Comparison of ENCODE assay signal across 8 cellular contexts in the genomic region with DNA sequence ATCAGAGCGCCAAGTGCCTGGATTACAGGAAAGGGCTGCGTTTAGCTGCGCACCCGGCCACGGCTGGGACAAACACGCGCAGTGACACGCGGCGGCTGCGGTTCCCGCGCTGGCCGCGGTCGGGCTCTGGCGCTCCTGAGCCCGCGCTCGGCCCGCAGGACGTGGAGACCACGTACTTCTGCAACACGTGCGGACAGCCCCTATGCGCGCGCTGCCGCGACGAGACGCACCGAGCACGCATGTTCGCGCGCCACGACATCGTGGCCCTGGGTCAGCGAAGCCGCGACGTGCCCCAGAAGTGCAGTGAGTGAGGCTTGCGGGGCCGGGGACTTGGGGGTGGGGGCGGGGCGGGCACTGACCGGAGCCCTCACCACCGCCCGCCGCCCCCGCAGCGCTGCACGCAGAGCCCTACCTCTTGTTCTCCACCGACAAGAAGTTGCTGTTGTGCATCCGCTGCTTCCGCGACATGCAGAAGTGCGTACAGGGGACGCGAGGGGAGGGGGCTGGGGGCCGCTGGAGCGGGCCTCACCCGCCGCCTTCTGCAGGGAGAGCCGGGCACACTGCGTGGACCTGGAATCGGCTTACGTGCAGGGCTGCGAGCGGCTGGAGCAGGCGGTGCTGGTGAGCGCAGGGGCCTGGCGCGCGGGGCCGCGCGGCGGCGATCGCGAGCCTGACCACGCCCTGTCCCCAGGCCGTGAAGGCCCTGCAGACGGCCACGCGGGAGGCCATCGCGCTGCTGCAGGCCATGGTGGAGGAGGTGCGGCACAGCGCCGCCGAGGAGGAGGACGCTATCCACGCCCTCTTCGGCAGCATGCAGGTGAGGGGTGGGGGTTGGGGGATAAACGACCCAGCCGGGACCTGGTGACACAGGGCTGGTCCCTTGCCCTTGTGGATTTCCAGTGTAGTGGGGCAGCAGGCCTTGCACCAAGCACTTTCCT. TPM values are rescaled to one million over a fixed set of nuclear protein-coding genes. Genes with fewer than 3 reads are reported as not detected.
DNase-seq lines count a peak whose midpoint lies in the region; ATAC-seq and TF ChIP-seq lines count a peak whose summit lies in the region.

No MANE protein-coding gene starts in this region.

- H3K23ac ChIP-seq in H9 (ENCODE audit: insufficient read length, low read depth, low read length): no peak overlapping the region

- ATAC-seq in GM21717 (IDR thresholded peaks at IDR 0.05; ENCODE audit: unreplicated experiment): no peak

- H2BK20ac ChIP-seq in H9 (ENCODE audit: low read depth, low read length, poor library complexity, severe bottlenecking): no peak overlapping the region

- H3K4me1 ChIP-seq in H9 (ENCODE audit: insufficient read depth, low read length): no peaks in the 10 kb centered on the region
- peaks cover 3% of the 10 kb centered on the region for H3K4me1 ChIP-seq in fibroblast of lung (ENCODE audit: control insufficient read depth, extremely low read depth, insufficient read depth, low read length)
- H3K4me1 ChIP-seq in neural progenitor cell: peaks cover 14% of the 10 kb centered on the region

- H3K18ac ChIP-seq in H9 (ENCODE audit: insufficient read length, low read depth, low read length): no peak overlapping the region

- TF ChIP-seq CTCF in AG09309 (IDR thresholded peaks at IDR 0.05; ENCODE audit: control insufficient read depth, insufficient read depth, low read depth, low read length, missing control alignments) (peak; percentile 25), H9 (conservative IDR thresholded peaks at IDR 0.05) (peak; percentile 51), WI38 (IDR thresholded peaks at IDR 0.05; ENCODE audit: low read depth, low read length) (peak; percentile 58), fibroblast of lung (conservative IDR thresholded peaks at IDR 0.05 in 1 of 2, IDR thresholded peaks at IDR 0.05 in 1 of 2; ENCODE audit: low read depth in 1 of 2, low read length in 2 of 2) (peak; percentile 37 to 49), neural progenitor cell (IDR thresholded peaks at IDR 0.05) (peak; percentile 49)

- H3F3A ChIP-seq in neural progenitor cell (ENCODE audit: low read depth): peaks cover 44% of the 10 kb centered on the region

- H3K4me3 ChIP-seq in AG09309 (ENCODE audit: control insufficient read depth, low read depth, low read length) (peak overlapping the region; percentile 37), WI38 (ENCODE audit: low read depth, low read length) (0 out of 2 replicates have a peak overlapping the region, but pooled peaks have one; percentile 5), fibroblast of lung (replicated peaks in 1 of 4; ENCODE audit: control extremely low read depth in 1 of 4, insufficient read depth in 1 of 4, low read depth in 3 of 4, low read length in 4 of 4) (peak overlapping the region in 3 of 4 experiments; percentile 23 to 47 (median 33)), neural progenitor cell (peak overlapping the region; percentile 46)

- H4K8ac ChIP-seq in H9 (replicated peaks; ENCODE audit: insufficient read length, low read depth, low read length): no peak overlapping the region

- H4K91ac ChIP-seq in H9 (ENCODE audit: insufficient read length, low read depth, low read length): no peak overlapping the region

- peak overlapping the region; percentile 34 for H3K4me2 ChIP-seq in H9 (ENCODE audit: insufficient read depth, insufficient read length, low read length)
- H3K4me2 ChIP-seq in fibroblast of lung (ENCODE audit: extremely low read depth, insufficient read depth, low read length): peak overlapping the region; percentile 35
- peak overlapping the region; percentile 92 for H3K4me2 ChIP-seq in neural progenitor cell

- H2AK5ac ChIP-seq in H9 (ENCODE audit: insufficient read length, low read length): no peak overlapping the region

- peaks cover 44% of the 10 kb centered on the region for H3K27me3 Mint-ChIP-seq in H9 (ENCODE audit: low read depth)
- H3K27me3 Mint-ChIP-seq in neural progenitor cell (ENCODE audit: insufficient read depth, low read depth): peaks cover 18% of the 10 kb centered on the region

- no peaks in the 10 kb centered on the region for H3K79me2 ChIP-seq in H9 (ENCODE audit: insufficient read depth, low read length)
- H3K79me2 ChIP-seq in fibroblast of lung (ENCODE audit: control insufficient read depth, insufficient read depth, low read length): no peaks in the 10 kb centered on the region
- no peaks in the 10 kb centered on the region for H3K79me2 ChIP-seq in neural progenitor cell (ENCODE audit: low read depth)

- DNase-seq in AG09309 (ENCODE audit: low read depth): no peak
- DNase-seq in H9: peak; percentile 61
- DNase-seq in fibroblast of lung (ENCODE audit: low read depth in 2 of 2): peak; percentile 50
- peak; percentile 82 for DNase-seq in neural progenitor cell (ENCODE audit: low spot score)
- no peak for DNase-seq in NCI-H1048 (lab: John Stamatoyannopoulos, UW)
- no peak for DNase-seq in GDM1 (lab: John Stamatoyannopoulos, UW)

- WGBS in H9 (ENCODE audit: extremely low coverage, insufficient read length, low lambda C conversion rate): no CpG with 5 or more reads among the region's 99 CpGs

- H3K79me1 ChIP-seq in H9 (ENCODE audit: insufficient read depth, low read depth, low read length, poor library complexity, severe bottlenecking): no peaks in the 10 kb centered on the region

- H3K36me3 ChIP-seq in fibroblast of lung (ENCODE audit: control insufficient read depth, insufficient read depth, low read length): no peaks in the 10 kb centered on the region
- no peaks in the 10 kb centered on the region for H3K36me3 ChIP-seq in neural progenitor cell

- H4K5ac ChIP-seq in H9 (ENCODE audit: insufficient read length, low read depth, low read length): no peak overlapping the region

- H3K27me3 ChIP-seq in H9 (ENCODE audit: insufficient read depth, low read length) (no peaks in the 10 kb centered on the region; the same call in 1 of the 2 replicates), fibroblast of lung (ENCODE audit: control insufficient read depth, insufficient read depth, low read length) (no peaks in the 10 kb centered on the region), neural progenitor cell (peaks cover 49% of the 10 kb centered on the region)

- H3K27ac ChIP-seq in H9 (ENCODE audit: insufficient read length, low read depth, low read length): no peak overlapping the region
- no peak overlapping the region for H3K27ac ChIP-seq in fibroblast of lung (ENCODE audit: insufficient read depth, low read length)
- no peak overlapping the region for H3K27ac ChIP-seq in neural progenitor cell

- H3K4me3 Mint-ChIP-seq in H9 (peak overlapping the region; percentile 50 to 74), neural progenitor cell (peak overlapping the region; percentile 75)

- H3K9me3 Mint-ChIP-seq in H9 (no peaks in the 10 kb centered on the region), neural progenitor cell (no peaks in the 10 kb centered on the region)

- no peak overlapping the region for H2BK12ac ChIP-seq in H9 (ENCODE audit: insufficient read length, low read depth, low read length)

- no peak overlapping the region for H2BK120ac ChIP-seq in H9 (ENCODE audit: low read depth, low read length, poor library complexity, severe bottlenecking)

- H2AFZ ChIP-seq in H9 (ENCODE audit: low read length) (no peak overlapping the region), fibroblast of lung (ENCODE audit: low read length) (peak overlapping the region; percentile 84), neural progenitor cell (replicated peaks) (peak overlapping the region; percentile 85)

- H3K4ac ChIP-seq in H9 (ENCODE audit: low read depth, low read length): no peak overlapping the region

- no peak overlapping the region; the same call in 1 of the 2 replicates for H3K14ac ChIP-seq in H9 (ENCODE audit: insufficient read depth, low read length)

- H3K56ac ChIP-seq in H9 (ENCODE audit: insufficient read length, low read depth, low read length): no peak overlapping the region

- peaks cover 19% of the 10 kb centered on the region for H3K23me2 ChIP-seq in H9 (ENCODE audit: insufficient read length, low read depth, low read length, poor library complexity, severe bottlenecking)

- H3K27ac Mint-ChIP-seq in H9 (no peak overlapping the region; a peak in 1 of 7 replicates), neural progenitor cell (no peak overlapping the region)

- H3K36me3 Mint-ChIP-seq in H9 (ENCODE audit: insufficient read depth in 1 of 3, low read depth in 3 of 3): no peaks in the 10 kb centered on the region; a peak in 1 of 7 replicates
- no peaks in the 10 kb centered on the region for H3K36me3 Mint-ChIP-seq in neural progenitor cell

- H3K9me3 ChIP-seq in H9 (ENCODE audit: control insufficient read depth, low read depth, low read length): no peaks in the 10 kb centered on the region
- H3K9me3 ChIP-seq in fibroblast of lung (ENCODE audit: control insufficient read depth, insufficient read depth, low read depth, low read length): no peaks in the 10 kb centered on the region
- no peaks in the 10 kb centered on the region for H3K9me3 ChIP-seq in neural progenitor cell (ENCODE audit: low read depth)

- H3K4me1 Mint-ChIP-seq in H9 (peaks cover 7 to 27% of the 10 kb centered on the region in 2 experiments), neural progenitor cell (peaks cover 11% of the 10 kb centered on the region)

- H4K20me1 ChIP-seq in H9 (ENCODE audit: control insufficient read depth, insufficient read depth, insufficient read length) (no peaks in the 10 kb centered on the region), fibroblast of lung (ENCODE audit: control insufficient read depth, extremely low read depth, insufficient read depth, low read length) (no peaks in the 10 kb centered on the region), neural progenitor cell (ENCODE audit: low read depth) (peaks cover 3% of the 10 kb centered on the region)

- no peak overlapping the region for H2BK15ac ChIP-seq in H9 (ENCODE audit: low read depth, low read length)

- no peak overlapping the region for H2BK5ac ChIP-seq in H9 (ENCODE audit: insufficient read length, low read length)

- H3K9ac ChIP-seq in H9 (ENCODE audit: extremely low read depth, insufficient read length, low read length) (no peak overlapping the region), fibroblast of lung (ENCODE audit: insufficient read depth, low read length) (no peak overlapping the region), neural progenitor cell (no peak overlapping the region)

- no peak overlapping the region for H3T11ph ChIP-seq in H9 (ENCODE audit: low read length)

RNA-seq across cellular contexts. Expression of a gene that starts 3.1 kb away (rescaled TPM):
- total RNA-seq in H9 (2021) (4.9 and 7.1 TPM in 2 replicates), fibroblast of lung (9.2 and 17.2 TPM in 2 replicates), neural progenitor cell (ENCODE audit: low replicate concordance) (3.1 and 5.9 TPM in 2 replicates)
- polyA plus RNA-seq in fibroblast of lung: 2.0 and 2.6 TPM in 2 replicates
- polyA plus RNA-seq in fibroblast of lung (2012): 0.90 and 1.6 TPM in 2 replicates
- 4.7 and 12.2 TPM in 2 replicates for polyA minus RNA-seq in fibroblast of lung (ENCODE audit: low replicate concordance)

RNA-seq across cellular contexts. Expression of a gene that starts 9.6 kb away (rescaled TPM):
- 547 and 582 TPM in 2 replicates for total RNA-seq in H9 (2021)
- 159 and 227 TPM in 2 replicates for total RNA-seq in fibroblast of lung
- 300 and 369 TPM in 2 replicates for polyA plus RNA-seq in fibroblast of lung
- 686 and 835 TPM in 2 replicates for polyA plus RNA-seq in fibroblast of lung (2012)
- 2.9 and 3.7 TPM in 2 replicates for polyA minus RNA-seq in fibroblast of lung (ENCODE audit: low replicate concordance)
- 261 and 410 TPM in 2 replicates for total RNA-seq in neural progenitor cell (ENCODE audit: low replicate concordance)

RNA-seq across cellular contexts. Expression of a gene that starts 26.8 kb away (rescaled TPM):
- total RNA-seq in H9 (2021): 107 and 114 TPM in 2 replicates
- 62.4 and 95.1 TPM in 2 replicates for total RNA-seq in fibroblast of lung
- polyA plus RNA-seq in fibroblast of lung: 91.1 and 95.8 TPM in 2 replicates
- polyA plus RNA-seq in fibroblast of lung (2012): 58.9 and 63.8 TPM in 2 replicates
- 34.3 and 40.6 TPM in 2 replicates for polyA minus RNA-seq in fibroblast of lung (ENCODE audit: low replicate concordance)
- total RNA-seq in neural progenitor cell (ENCODE audit: low replicate concordance): 88.4 and 118 TPM in 2 replicates

RNA-seq across cellular contexts. Expression of a gene that starts 28.9 kb away (rescaled TPM):
- 0.99 and 1.6 TPM in 2 replicates for total RNA-seq in H9 (2021)
- under 0.01 TPM in 2 replicates for total RNA-seq in fibroblast of lung
- 0.01 and 0.02 TPM in 2 replicates for polyA plus RNA-seq in fibroblast of lung
- 0.03 TPM in 2 replicates for polyA plus RNA-seq in fibroblast of lung (2012)
- polyA minus RNA-seq in fibroblast of lung (ENCODE audit: low replicate concordance): not detected in 2 replicates
- total RNA-seq in neural progenitor cell (ENCODE audit: low replicate concordance): 0.17 and 0.22 TPM in 2 replicates

RNA-seq across cellular contexts. Expression of a gene that starts 35.0 kb away (rescaled TPM):
- total RNA-seq in H9 (2021): 89.9 and 93.4 TPM in 2 replicates
- not detected in 2 replicates for total RNA-seq in fibroblast of lung
- polyA plus RNA-seq in fibroblast of lung: not detected in 2 replicates
- polyA plus RNA-seq in fibroblast of lung (2012): not detected in 2 replicates
- polyA minus RNA-seq in fibroblast of lung (ENCODE audit: low replicate concordance): not detected in 2 replicates
- 5.5 and 22.2 TPM in 2 replicates for total RNA-seq in neural progenitor cell (ENCODE audit: low replicate concordance)

Comparison
In these comparisons a context has a peak if more than half of its experiments do, and no peak if none do; other contexts are left out.
1. DNase-seq: peak in H9 (single experiment), fibroblast of lung (2 of 2) and neural progenitor cell (single experiment); none in AG09309 (single experiment), NCI-H1048 (single experiment) and GDM1 (single experiment).
2. H3K4me2 ChIP-seq: peak in every context shown above with its lines; median percentile 92 in neural progenitor cell; 35 in fibroblast of lung; 34 in H9.
3. Peak in every context shown above with its lines, with median percentiles within 50 percentile points of each other: H3K4me3 ChIP-seq and CTCF ChIP-seq.